ENCODE assay signal across 1 cellular context in the genomic region with DNA sequence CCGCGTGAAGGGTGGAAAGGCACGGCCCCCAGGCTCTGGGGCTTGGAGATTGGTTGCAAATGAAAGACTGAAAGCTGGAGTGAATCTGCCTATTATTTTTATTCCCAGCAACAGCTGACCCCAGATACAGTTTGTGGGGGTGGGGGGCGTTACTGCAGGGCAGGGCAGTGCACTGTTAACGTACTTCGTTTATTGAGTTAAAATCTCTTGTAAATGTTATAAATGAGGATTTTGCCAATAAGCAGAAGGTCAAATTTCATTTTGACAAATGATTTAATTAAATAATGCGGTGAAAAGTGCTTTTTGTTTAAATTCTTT.
A peak's percentile ranks its signal among the peaks of the same experiment; 100 is the strongest.
TF ChIP-seq lines count a peak whose summit lies in the region.

No MANE protein-coding gene starts in this region.

TF ChIP-seq in K562, 482 proteins besides CTCF, POLR2A, EP300 and RAD21 (continued from another document):
- 0 out of 2 replicates have a peak, but pooled peaks have one; percentile 63 for TF ChIP-seq CHCHD3 (CRISPR knock-in tag; IDR thresholded peaks at IDR 0.05)
- peak; percentile 41 for TF ChIP-seq CHD1 (IDR thresholded peaks at IDR 0.05; ENCODE audit: low read length)
- TF ChIP-seq, protein P1, sequence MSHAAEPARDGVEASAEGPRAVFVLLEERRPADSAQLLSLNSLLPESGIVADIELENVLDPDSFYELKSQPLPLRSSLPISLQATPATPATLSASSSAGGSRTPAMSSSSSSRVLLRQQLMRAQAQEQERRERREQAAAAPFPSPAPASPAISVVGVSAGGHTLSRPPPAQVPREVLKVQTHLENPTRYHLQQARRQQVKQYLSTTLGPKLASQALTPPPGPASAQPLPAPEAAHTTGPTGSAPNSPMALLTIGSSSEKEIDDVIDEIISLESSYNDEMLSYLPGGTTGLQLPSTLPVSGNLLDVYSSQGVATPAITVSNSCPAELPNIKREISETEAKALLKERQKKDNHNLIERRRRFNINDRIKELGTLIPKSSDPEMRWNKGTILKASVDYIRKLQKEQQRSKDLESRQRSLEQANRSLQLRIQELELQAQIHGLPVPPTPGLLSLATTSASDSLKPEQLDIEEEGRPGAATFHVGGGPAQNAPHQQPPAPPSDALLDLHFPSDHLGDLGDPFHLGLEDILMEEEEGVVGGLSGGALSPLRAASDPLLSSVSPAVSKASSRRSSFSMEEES (CRISPR knock-in tag; IDR thresholded peaks at IDR 0.05) = 0 out of 2 replicates have a peak, but pooled peaks have one; percentile 2
- TF ChIP-seq SMARCA4 (IDR thresholded peaks at IDR 0.05) = peak; percentile 31; the same call in 1 of the 2 replicates
- TF ChIP-seq FOXJ2 (tag; IDR thresholded peaks at IDR 0.05) = 0 out of 2 replicates have a peak, but pooled peaks have one; percentile 12
- TF ChIP-seq EGR1 (conservative IDR thresholded peaks at IDR 0.05) = peak; percentile 79
- TF ChIP-seq RBFOX2 (IDR thresholded peaks at IDR 0.05; ENCODE audit: low read depth, low read length) = 0 out of 2 replicates have a peak, but pooled peaks have one; percentile 48
- TF ChIP-seq, protein P2, sequence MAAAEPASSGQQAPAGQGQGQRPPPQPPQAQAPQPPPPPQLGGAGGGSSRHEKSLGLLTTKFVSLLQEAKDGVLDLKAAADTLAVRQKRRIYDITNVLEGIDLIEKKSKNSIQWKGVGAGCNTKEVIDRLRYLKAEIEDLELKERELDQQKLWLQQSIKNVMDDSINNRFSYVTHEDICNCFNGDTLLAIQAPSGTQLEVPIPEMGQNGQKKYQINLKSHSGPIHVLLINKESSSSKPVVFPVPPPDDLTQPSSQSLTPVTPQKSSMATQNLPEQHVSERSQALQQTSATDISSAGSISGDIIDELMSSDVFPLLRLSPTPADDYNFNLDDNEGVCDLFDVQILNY (CRISPR knock-in tag; IDR thresholded peaks at IDR 0.05) = 0 out of 2 replicates have a peak, but pooled peaks have one; percentile 3
TF ChIP-seq in K562: peak in this region for 27.
